8 cellular contexts compared by ENCODE assay signal in the genomic region with DNA sequence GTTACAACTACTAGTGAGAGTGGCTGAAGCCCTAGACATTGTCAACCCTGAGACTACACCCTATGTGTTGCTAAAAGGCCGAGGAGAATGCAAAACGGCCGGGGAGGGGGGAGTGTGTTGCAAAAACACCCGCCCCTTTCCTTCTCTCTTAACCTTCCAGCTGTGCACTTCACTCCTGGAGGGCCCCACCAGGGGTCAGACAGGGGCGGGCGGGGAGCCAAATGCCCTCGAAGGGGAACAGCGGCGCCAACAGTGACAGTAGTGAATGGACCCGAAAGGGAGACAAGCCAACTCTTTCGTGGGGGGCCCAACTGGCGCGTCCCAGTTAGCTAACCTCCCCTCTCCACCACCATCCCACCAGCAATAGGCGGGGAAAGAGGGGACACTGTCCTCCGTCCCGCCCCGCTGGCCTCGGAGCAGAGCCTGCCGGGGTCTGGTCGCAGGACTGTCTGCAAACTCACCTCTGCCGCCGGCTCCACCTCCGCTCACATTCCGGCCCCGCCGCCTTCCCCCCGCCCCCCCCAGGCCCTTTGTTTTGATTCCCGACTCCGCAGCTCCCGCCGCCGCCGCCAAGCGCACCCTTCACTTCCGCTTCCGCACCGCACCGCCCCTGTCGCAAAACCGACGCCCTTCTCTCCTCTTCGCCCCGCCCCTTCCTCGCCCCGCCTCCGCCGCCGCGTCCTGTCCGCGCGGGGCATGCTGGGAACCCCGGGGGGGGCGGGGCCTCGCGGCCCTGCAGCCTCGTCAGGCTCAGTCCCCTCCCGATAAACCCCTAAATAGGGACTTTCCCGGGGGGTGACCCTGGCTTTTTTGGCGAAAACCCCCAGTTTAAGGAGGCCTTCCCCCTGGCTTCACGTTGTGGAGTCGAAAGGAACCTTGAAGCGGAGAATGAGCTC. TPM values are rescaled to one million over a fixed set of nuclear protein-coding genes. Genes with fewer than 3 reads are reported as not detected.
A peak's percentile ranks its signal among the peaks of the same experiment; 100 is the strongest.
DNase-seq lines count a peak whose midpoint lies in the region; ATAC-seq, FAIRE-seq and TF ChIP-seq lines count a peak whose summit lies in the region.

MARF1 (minus strand) TSS at position 598 of the 896 bp plus-strand sequence. CDS start 3,921 bp downstream, outside the sequence.

- no peaks in the 10 kb centered on the region for H3K9me3 Mint-ChIP-seq in WTC11
- H3K9me3 Mint-ChIP-seq in immature natural killer cell = no peaks in the 10 kb centered on the region

- CTCF ChIA-PET in WTC11 (lab: Charles Lee) = interaction anchor here (0.5 to 1.4 kb wide), 11 partner anchors 21 to 668 kb away, joined by 3 to 7 read pairs (median 3); partner anchors contain the start of gene PDXDC1

- POLR2A ChIA-PET in WTC11 (lab: Charles Lee) = interaction anchor here (0.5 to 1.0 kb wide), 5 partner anchors 10 to 968 kb away, joined by 3 to 4 read pairs (median 3); no protein-coding TSS in a partner anchor

- peaks cover 11% of the 10 kb centered on the region for H3K4me1 Mint-ChIP-seq in WTC11
- peaks cover 28 to 41% of the 10 kb centered on the region in 2 donors for H3K4me1 Mint-ChIP-seq in immature natural killer cell

- ATAC-seq in GM18909 (IDR thresholded peaks at IDR 0.05; ENCODE audit: poor library complexity, unreplicated experiment) = peak; percentile 60
- peak; percentile 53 for ATAC-seq in HG03175 (IDR thresholded peaks at IDR 0.05; ENCODE audit: unreplicated experiment)
- peak; percentile 88 for ATAC-seq in WTC11

- peak within 1 kb of the TSS; percentile 88 for H3K4me3 Mint-ChIP-seq in WTC11
- peak within 1 kb of the TSS; percentile 90 to 97 (median 95) for H3K4me3 Mint-ChIP-seq in immature natural killer cell

- TF ChIP-seq CTCF in WTC11 (IDR thresholded peaks at IDR 0.05) (no peak), bronchial epithelial cell (IDR thresholded peaks at IDR 0.05; ENCODE audit: insufficient read depth, low read length, severe bottlenecking) (peak; percentile 44)

- H3K36me3 Mint-ChIP-seq in WTC11 (peaks cover 12% of the 10 kb centered on the region), immature natural killer cell (peaks cover 0 to 10% (median 5%) of the 10 kb centered on the region in 3 donors)

- H3K36me3 ChIP-seq in bronchial epithelial cell (ENCODE audit: control insufficient read depth, insufficient read depth, low read length) = peaks cover 3% of the 10 kb centered on the region

- no peaks in the 10 kb centered on the region for H3K27me3 ChIP-seq in bronchial epithelial cell (ENCODE audit: control insufficient read depth, insufficient read depth, low read length)

- peak; percentile 94 for DNase-seq in AG08395 (ENCODE audit: low spot score)
- DNase-seq in NCI-H226 = peak; percentile 85
- peak; percentile 99 for DNase-seq in WTC11 (ENCODE audit: low spot score)
- DNase-seq in bronchial epithelial cell (ENCODE audit: low read depth) = peak; percentile 77
- DNase-seq in immature natural killer cell = peak; percentile 99
- peak; percentile 84 for DNase-seq in smooth muscle cell of the brain vasculature (ENCODE audit: low read depth, low spot score)

- H3K27me3 Mint-ChIP-seq in WTC11 (ENCODE audit: low read depth) (no peaks in the 10 kb centered on the region; the same call in 1 of the 2 replicates), immature natural killer cell (ENCODE audit: low read depth in 3 of 3) (peaks cover 8 to 10% (median 9%) of the 10 kb centered on the region in 3 donors)

- FAIRE-seq in bronchial epithelial cell (lab: Jason Lieb, UNC) = no peak

- H3K27ac Mint-ChIP-seq in WTC11 (peak within 1 kb of the TSS; percentile 94), immature natural killer cell (peak within 1 kb of the TSS; percentile 97 to 100 (median 98))

- H3K4me3 ChIP-seq in bronchial epithelial cell (ENCODE audit: low read depth, low read length) = peak within 1 kb of the TSS; percentile 94

TF ChIP-seq in WTC11, 78 proteins besides CTCF, POLR2A, EP300 and RAD21 (continues in another document):
- TF ChIP-seq OVOL2 (CRISPR knock-in tag; IDR thresholded peaks at IDR 0.05; ENCODE audit: borderline replicate concordance) (no peak; the same call in 1 of the 2 replicates), SP1 (CRISPR knock-in tag; conservative IDR thresholded peaks at IDR 0.05) (peak; percentile 96), ZNF423 (CRISPR knock-in tag; IDR thresholded peaks at IDR 0.05) (peak; percentile 83), MYBL2 (CRISPR knock-in tag; IDR thresholded peaks at IDR 0.05) (0 out of 2 replicates have a peak, but pooled peaks have one; percentile 27), NR1H2 (CRISPR knock-in tag; IDR thresholded peaks at IDR 0.05) (no peak), ZNF396 (CRISPR knock-in tag; IDR thresholded peaks at IDR 0.05; ENCODE audit: borderline replicate concordance) (no peak), USF2 (CRISPR knock-in tag; IDR thresholded peaks at IDR 0.05) (no peak), ZBTB21 (CRISPR knock-in tag; IDR thresholded peaks at IDR 0.05; ENCODE audit: borderline replicate concordance) (no peak), ZNF532 (CRISPR knock-in tag; IDR thresholded peaks at IDR 0.05; ENCODE audit: borderline replicate concordance) (no peak), FOXK1 (CRISPR knock-in tag; IDR thresholded peaks at IDR 0.05) (peak; percentile 92)
- TF ChIP-seq, protein P1, sequence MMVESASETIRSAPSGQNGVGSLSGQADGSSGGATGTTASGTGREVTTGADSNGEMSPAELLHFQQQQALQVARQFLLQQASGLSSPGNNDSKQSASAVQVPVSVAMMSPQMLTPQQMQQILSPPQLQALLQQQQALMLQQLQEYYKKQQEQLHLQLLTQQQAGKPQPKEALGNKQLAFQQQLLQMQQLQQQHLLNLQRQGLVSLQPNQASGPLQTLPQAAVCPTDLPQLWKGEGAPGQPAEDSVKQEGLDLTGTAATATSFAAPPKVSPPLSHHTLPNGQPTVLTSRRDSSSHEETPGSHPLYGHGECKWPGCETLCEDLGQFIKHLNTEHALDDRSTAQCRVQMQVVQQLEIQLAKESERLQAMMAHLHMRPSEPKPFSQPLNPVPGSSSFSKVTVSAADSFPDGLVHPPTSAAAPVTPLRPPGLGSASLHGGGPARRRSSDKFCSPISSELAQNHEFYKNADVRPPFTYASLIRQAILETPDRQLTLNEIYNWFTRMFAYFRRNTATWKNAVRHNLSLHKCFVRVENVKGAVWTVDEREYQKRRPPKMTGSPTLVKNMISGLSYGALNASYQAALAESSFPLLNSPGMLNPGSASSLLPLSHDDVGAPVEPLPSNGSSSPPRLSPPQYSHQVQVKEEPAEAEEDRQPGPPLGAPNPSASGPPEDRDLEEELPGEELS (CRISPR knock-in tag; IDR thresholded peaks at IDR 0.05) = peak; percentile 21; the same call in 1 of the 2 replicates

RNA-seq across cellular contexts. Expression of gene MARF1, which starts in this region (rescaled TPM):
- total RNA-seq in WTC11 (2021) (26.2 to 31.9 TPM (median 28.5 TPM) in 3 replicates), bronchial epithelial cell (12.9 and 17.4 TPM in 2 replicates)
- polyA plus RNA-seq in immature natural killer cell = 10 to 100 TPM in 1 of 3 donors, 1 to 10 TPM in 2; 3.0 to 13.3 (median 4.0) TPM

Comparison
In these comparisons a context has a peak if more than half of its experiments do, and no peak if none do; other contexts are left out.
1. Peak in every context shown above with its lines: DNase-seq, ATAC-seq and H3K4me3 ChIP-seq.